In genomic region chr12:109462868-109463692, GRCh38 we compare ENCODE assay signal across 8 cellular contexts. TPM values are rescaled to one million over a fixed set of nuclear protein-coding genes. Genes with fewer than 3 reads are reported as not detected.
DNase-seq lines count a peak whose midpoint lies in the region; ATAC-seq and TF ChIP-seq lines count a peak whose summit lies in the region.

No MANE protein-coding gene starts in this region.

- in situ Hi-C loops in SK-MEL-5 (cut with HindIII; ENCODE audit: low pct_unique_long_range_greater_than_20kb, low sequenced_read_pairs), result no loop called here

- no peak for TF ChIP-seq CTCF in epithelial cell of esophagus (IDR thresholded peaks at IDR 0.05; ENCODE audit: insufficient read depth, low read depth, low read length, missing control alignments)
- TF ChIP-seq CTCF in uterus (IDR thresholded peaks at IDR 0.05), result no peak

- H3K27ac ChIP-seq in uterus, result peak overlapping the region; percentile 94 to 97
- H3K27ac ChIP-seq in effector memory CD4-positive, alpha-beta T cell (ENCODE audit: insufficient read depth, low read length, poor library complexity, severe bottlenecking), result no peak overlapping the region

- H3K4me3 ChIP-seq in epithelial cell of esophagus (ENCODE audit: low read length), result no peak overlapping the region
- no peak overlapping the region for H3K4me3 ChIP-seq in uterus
- no peak overlapping the region for H3K4me3 ChIP-seq in effector memory CD4-positive, alpha-beta T cell (ENCODE audit: insufficient read depth, low read depth, low read length, poor library complexity, severe bottlenecking)

- peak in 1 of 2 donors; percentile 42 for TF ChIP-seq POLR2A in uterus (IDR thresholded peaks at IDR 0.05)

- POLR2A ChIA-PET in HEK293T (lab: Yijun Ruan, JAX), result interaction anchor here (1.1 to 2.0 kb wide), 2 partner anchors 9 to 14 kb away, joined by 5 to 6 read pairs; partner anchors contain the start of genes KCTD10 and UBE3B

- H3K4me1 ChIP-seq in uterus, result peaks cover 41 to 73% of the 10 kb centered on the region in 2 donors
- H3K4me1 ChIP-seq in effector memory CD4-positive, alpha-beta T cell (ENCODE audit: control insufficient read depth, insufficient read depth, low read length, poor library complexity, severe bottlenecking), result no peaks in the 10 kb centered on the region

- H3K9me3 ChIP-seq in uterus, result no peaks in the 10 kb centered on the region
- H3K9me3 ChIP-seq in effector memory CD4-positive, alpha-beta T cell (ENCODE audit: control insufficient read depth, low read length), result no peaks in the 10 kb centered on the region

- CTCF ChIA-PET in HEK293T (lab: Yijun Ruan, JAX), result no interaction called here

- ATAC-seq in HG03135 (IDR thresholded peaks at IDR 0.05; ENCODE audit: unreplicated experiment) (no peak), GM21529 (IDR thresholded peaks at IDR 0.05; ENCODE audit: unreplicated experiment) (no peak)

- H3K36me3 ChIP-seq in uterus, result no peaks in the 10 kb centered on the region
- H3K36me3 ChIP-seq in effector memory CD4-positive, alpha-beta T cell (ENCODE audit: control insufficient read depth, insufficient read depth, low read length), result peaks cover 20% of the 10 kb centered on the region

- DNase-seq in HEK293T (ENCODE audit: extremely low spot score), result no peak
- DNase-seq in SK-MEL-5 (ENCODE audit: low read depth, low spot score), result peak; percentile 83
- DNase-seq in epithelial cell of esophagus (ENCODE audit: low read depth), result peak; percentile 76
- DNase-seq in mucosa of gallbladder (ENCODE audit: low spot score), result peak; percentile 88
- peak; percentile 91 to 93 for DNase-seq in uterus
- no peak for DNase-seq in effector memory CD4-positive, alpha-beta T cell

- H3K27me3 ChIP-seq in uterus, result no peaks in the 10 kb centered on the region
- no peaks in the 10 kb centered on the region for H3K27me3 ChIP-seq in effector memory CD4-positive, alpha-beta T cell (replicated peaks; ENCODE audit: control insufficient read depth, insufficient read depth, low read length, poor library complexity, severe bottlenecking)

- intact Hi-C loops in uterus (cut with DNase I; ENCODE audit: low total_unique reads), result no loop called here

TF ChIP-seq in HEK293T, 16 proteins besides CTCF, POLR2A, EP300 and RAD21:
- peak; percentile 52; the same call in 1 of the 2 replicates for TF ChIP-seq PKNOX1 (IDR thresholded peaks at IDR 0.05)
- TF ChIP-seq ARNT (IDR thresholded peaks at IDR 0.05), result no peak
- no peak for TF ChIP-seq ZNF384 (IDR thresholded peaks at IDR 0.05)
- no peak for TF ChIP-seq TARDBP (IDR thresholded peaks at IDR 0.05)
TF ChIP-seq in HEK293T: peak in this region for 1.

RNA-seq across cellular contexts. Expression of gene KCTD10, which starts 14.0 kb away (rescaled TPM):
- 17.2 and 24.6 TPM in 2 replicates for total RNA-seq in SK-MEL-5 (2014; rRNA removed; shearing (Covaris generic))
- polyA plus RNA-seq in SK-MEL-5 (2015; cell fraction: cytosol; rRNA removed), result 38.1 and 63.8 TPM in 2 replicates
- 38.6 and 91.9 TPM in 2 replicates for polyA plus RNA-seq in SK-MEL-5 (2015; cell fraction: nucleus; rRNA removed)
- total RNA-seq in mucosa of gallbladder (58.1 TPM), uterus (10 to 100 TPM; 38.2 to 88.4 (median 63.6) TPM)

RNA-seq across cellular contexts. Expression of gene UBE3B, which starts 14.4 kb away (rescaled TPM):
- total RNA-seq in SK-MEL-5 (2014; rRNA removed; shearing (Covaris generic)), result 20.5 and 20.7 TPM in 2 replicates
- 30.4 and 41.0 TPM in 2 replicates for polyA plus RNA-seq in SK-MEL-5 (2015; cell fraction: cytosol; rRNA removed)
- polyA plus RNA-seq in SK-MEL-5 (2015; cell fraction: nucleus; rRNA removed), result 85.2 and 89.8 TPM in 2 replicates
- total RNA-seq in mucosa of gallbladder, result 48.5 TPM
- total RNA-seq in uterus, result 10 to 100 TPM; 14.7 to 64.2 (median 30.7) TPM

Comparison
In these comparisons a context has a peak if more than half of its experiments do, and no peak if none do; other contexts are left out.
1. DNase-seq: peak in SK-MEL-5 (single experiment), epithelial cell of esophagus (single experiment), mucosa of gallbladder (single experiment) and uterus (2 of 2); none in HEK293T (single experiment) and effector memory CD4-positive, alpha-beta T cell (0 of 3).